Comparison of ENCODE assay signal across 8 cellular contexts in genomic region chr10:84333864-84334451, GRCh38.
DNase-seq lines count a peak whose midpoint lies in the region; ATAC-seq lines count a peak whose summit lies in the region.

No MANE protein-coding gene starts in this region.

- ATAC-seq in HG03108 (IDR thresholded peaks at IDR 0.05; ENCODE audit: unreplicated experiment), result peak; percentile 32

- H3K9me3 Mint-ChIP-seq in activated naive CD8-positive, alpha-beta T cell (ENCODE audit: low read depth), result no peaks in the 10 kb centered on the region

- H3K4me3 Mint-ChIP-seq in activated naive CD8-positive, alpha-beta T cell, result peak overlapping the region; percentile 27

- H3K27ac Mint-ChIP-seq in activated naive CD8-positive, alpha-beta T cell, result peak overlapping the region; percentile 84

- H3K4me1 Mint-ChIP-seq in activated naive CD8-positive, alpha-beta T cell (ENCODE audit: low read depth), result peaks cover 35% of the 10 kb centered on the region

- DNase-seq in NCI-H2227 (lab: John Stamatoyannopoulos, UW; ENCODE audit: unreplicated experiment) (peak; percentile 7), NCI-H2227 treated with DMSO at 0.1 percent for 48 hours (lab: John Stamatoyannopoulos, UW) (no peak), SW480 (ENCODE audit: low spot score) (peak; percentile 35), NCI-H446 (lab: John Stamatoyannopoulos, UW) (no peak), DMS79 treated with DMSO at 0.1 percent for 48 hours (lab: John Stamatoyannopoulos, UW) (no peak)
- peak; percentile 15 to 34 for DNase-seq in stimulated activated CD4-positive, alpha-beta T cell treated with anti-CD3 and anti-CD28 coated beads, Interleukin-1b, Interleukin-23, amount 100 ng/mL, for 1 hour (ENCODE audit: low read depth in 2 of 2)

- peaks cover 2% of the 10 kb centered on the region for H3K36me3 Mint-ChIP-seq in activated naive CD8-positive, alpha-beta T cell

- H3K27me3 Mint-ChIP-seq in activated naive CD8-positive, alpha-beta T cell, result no peaks in the 10 kb centered on the region

Comparison
In these comparisons a context has a peak if more than half of its experiments do, and no peak if none do; other contexts are left out.
1. DNase-seq: peak in NCI-H2227 (single experiment), SW480 (single experiment) and stimulated activated CD4-positive, alpha-beta T cell treated with anti-CD3 and anti-CD28 coated beads, Interleukin-1b, Interleukin-23, amount 100 ng/mL, for 1 hour (2 of 2); none in NCI-H2227 treated with DMSO at 0.1 percent for 48 hours (single experiment), NCI-H446 (0 of 2) and DMS79 treated with DMSO at 0.1 percent for 48 hours (single experiment).